In the genomic region with DNA sequence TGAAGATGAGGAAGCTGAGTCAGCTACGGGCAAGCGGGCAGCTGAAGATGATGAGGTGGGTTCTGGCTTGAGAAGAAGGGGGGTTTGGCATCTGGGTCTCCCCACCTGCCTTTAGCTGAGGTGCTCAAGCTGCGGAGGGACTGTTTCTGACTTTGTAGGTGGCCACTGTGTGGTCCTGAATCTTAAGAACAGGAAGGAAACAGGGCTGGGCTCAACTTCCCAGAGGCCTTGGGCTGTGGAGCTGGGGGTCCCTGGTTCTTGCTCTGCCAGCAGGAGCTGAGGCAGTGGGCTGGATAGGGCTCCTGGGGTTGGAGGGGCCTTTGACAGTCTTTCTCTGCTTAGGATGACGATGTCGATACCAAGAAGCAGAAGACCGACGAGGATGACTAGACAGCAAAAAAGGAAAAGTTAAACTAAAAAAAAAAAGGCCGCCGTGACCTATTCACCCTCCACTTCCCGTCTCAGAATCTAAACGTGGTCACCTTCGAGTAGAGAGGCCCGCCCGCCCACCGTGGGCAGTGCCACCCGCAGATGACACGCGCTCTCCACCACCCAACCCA, we compare ENCODE assay signal across 8 cellular contexts. TPM values are rescaled to one million over a fixed set of nuclear protein-coding genes. Genes with fewer than 3 reads are reported as not detected.
DNase-seq lines count a peak whose midpoint lies in the region; ATAC-seq and TF ChIP-seq lines count a peak whose summit lies in the region.
"Not testable (repeated sequence)": the region's sequence is repeated elsewhere in the genome, so short reads cannot be mapped to it uniquely, and the experiment has no call there.

No MANE protein-coding gene starts in this region.

- H3K4me1 ChIP-seq in DND-41 (ENCODE audit: insufficient read depth, low read length) = peaks cover 28% of the 10 kb centered on the region
- peaks cover 32% of the 10 kb centered on the region for H3K4me1 ChIP-seq in lower lobe of right lung
- H3K4me1 ChIP-seq in skeletal muscle tissue (ENCODE audit: control insufficient read depth in 3 of 3, insufficient read depth in 3 of 3, low read length in 3 of 3) = peaks cover 34 to 70% (median 63%) of the 10 kb centered on the region in 3 donors
- H3K4me1 ChIP-seq in suprapubic skin = peaks cover 42% of the 10 kb centered on the region

- POLR2A ChIA-PET in activated CD4-positive, alpha-beta T cell treated with anti-CD3 and anti-CD28 coated beads, Interleukin-2, amount 10 ng/mL, durations not matched to agents 7 days and 5 days (lab: Charles Lee) = not testable (repeated sequence)

- not testable (repeated sequence) for H3K9me3 Mint-ChIP-seq in activated CD4-positive, alpha-beta T cell treated with anti-CD3 and anti-CD28 coated beads, Interleukin-2, amount 10 ng/mL, durations not matched to agents 7 days and 5 days; activated naive CD4-positive, alpha-beta T cell treated with anti-CD3 and anti-CD28 coated beads, Interleukin-2, amount 50 U/mL, for 72 hours; endothelial cell (ENCODE audit: unreplicated experiment)

- CTCF ChIA-PET in activated CD4-positive, alpha-beta T cell treated with anti-CD3 and anti-CD28 coated beads, Interleukin-2, amount 10 ng/mL, durations not matched to agents 7 days and 5 days (lab: Charles Lee) = interaction anchor here (2.2 to 8.5 kb wide), 5 partner anchors 12 to 248 kb away, joined by 7 to 167 read pairs (median 30); partner anchors contain the start of gene NCL

- H3K9me3 ChIP-seq in DND-41 (ENCODE audit: insufficient read depth, low read length, severe bottlenecking); lower lobe of right lung; skeletal muscle tissue (ENCODE audit: control insufficient read depth in 3 of 3, low read length in 3 of 3); suprapubic skin: not testable (repeated sequence)

- H3K27me3 ChIP-seq in DND-41 (ENCODE audit: insufficient read depth, low read length, poor library complexity); lower lobe of right lung (ENCODE audit: low read depth); skeletal muscle tissue (ENCODE audit: control insufficient read depth in 3 of 3, insufficient read depth in 3 of 3, low read length in 3 of 3); suprapubic skin: not testable (repeated sequence)

- H3K4me2 ChIP-seq in DND-41 (ENCODE audit: insufficient read depth, low read length) = peak overlapping the region; percentile 85

- intact Hi-C loops in lower lobe of right lung (cut with DNase I) = not testable (repeated sequence)

- H3K27ac Mint-ChIP-seq in activated CD4-positive, alpha-beta T cell treated with anti-CD3 and anti-CD28 coated beads, Interleukin-2, amount 10 ng/mL, durations not matched to agents 7 days and 5 days = peak overlapping the region; percentile 90
- peak overlapping the region; percentile 97 to 100 for H3K27ac Mint-ChIP-seq in activated naive CD4-positive, alpha-beta T cell treated with anti-CD3 and anti-CD28 coated beads, Interleukin-2, amount 50 U/mL, for 72 hours
- peak overlapping the region; percentile 81 for H3K27ac Mint-ChIP-seq in endothelial cell (ENCODE audit: unreplicated experiment)

- WGBS in suprapubic skin = 29% methylated on average over 18 of the region's 18 CpGs

- H3K79me2 ChIP-seq in DND-41 (ENCODE audit: insufficient read depth, low read length) = peaks cover 68% of the 10 kb centered on the region

- peaks cover 66% of the 10 kb centered on the region for H4K20me1 ChIP-seq in DND-41 (ENCODE audit: insufficient read depth, low read length)

- H3K36me3 ChIP-seq in DND-41 (ENCODE audit: insufficient read depth, low read length) (peaks cover 70% of the 10 kb centered on the region), lower lobe of right lung (peaks cover 32% of the 10 kb centered on the region), skeletal muscle tissue (ENCODE audit: control insufficient read depth in 3 of 3, insufficient read depth in 3 of 3, low read length in 3 of 3) (peaks cover 9 to 12% (median 10%) of the 10 kb centered on the region in 3 donors), suprapubic skin (peaks cover 18% of the 10 kb centered on the region)

- TF ChIP-seq POLR2A in NB4 (IDR thresholded peaks at IDR 0.05; ENCODE audit: extremely low read depth, insufficient read length); suprapubic skin (IDR thresholded peaks at IDR 0.05): not testable (repeated sequence)

- peak; percentile 16 for DNase-seq in DND-41
- peak; percentile 38 for DNase-seq in NB4 (ENCODE audit: low read depth)
- DNase-seq in activated CD4-positive, alpha-beta T cell treated with anti-CD3 and anti-CD28 coated beads, Interleukin-2, amount 10 ng/mL, durations not matched to agents 7 days and 5 days = peak; percentile 32
- DNase-seq in activated naive CD4-positive, alpha-beta T cell treated with anti-CD3 and anti-CD28 coated beads, Interleukin-2, amount 50 U/mL, for 72 hours (ENCODE audit: low spot score in 2 of 2) = peak; percentile 47 to 71
- DNase-seq in endothelial cell (ENCODE audit: low spot score); suprapubic skin (ENCODE audit: low spot score in 2 of 2): not testable (repeated sequence)
- peak; percentile 58 for DNase-seq in lower lobe of right lung

- H3K27ac ChIP-seq in DND-41 (ENCODE audit: low read length) (peak overlapping the region; percentile 91), lower lobe of right lung (peak overlapping the region; percentile 100), skeletal muscle tissue (ENCODE audit: low read depth, low read length) (peak overlapping the region; percentile 97), suprapubic skin (peak overlapping the region; percentile 98)

- peak overlapping the region; percentile 99 for H3K4me3 Mint-ChIP-seq in activated CD4-positive, alpha-beta T cell treated with anti-CD3 and anti-CD28 coated beads, Interleukin-2, amount 10 ng/mL, durations not matched to agents 7 days and 5 days
- peak overlapping the region; percentile 90 for H3K4me3 Mint-ChIP-seq in endothelial cell (ENCODE audit: unreplicated experiment)

- peak overlapping the region; percentile 81 to 87; a peak in 3 of 4 replicates for H3K4me3 ChIP-seq in DND-41 (ENCODE audit: low read depth in 1 of 2, low read length in 2 of 2)
- peak overlapping the region; percentile 84 for H3K4me3 ChIP-seq in NB4 (ENCODE audit: low read depth, low read length)
- H3K4me3 ChIP-seq in lower lobe of right lung = peak overlapping the region; percentile 99
- H3K4me3 ChIP-seq in skeletal muscle tissue (ENCODE audit: low read length in 3 of 3) = peak overlapping the region in 1 of 3 donors; percentile 22
- H3K4me3 ChIP-seq in suprapubic skin = peak overlapping the region; percentile 98

- not testable (repeated sequence) for H2AFZ ChIP-seq in DND-41 (ENCODE audit: low read depth, low read length)

- not testable (repeated sequence) for ATAC-seq in DND-41 (ENCODE audit: insufficient read depth, low read depth); activated naive CD4-positive, alpha-beta T cell treated with anti-CD3 and anti-CD28 coated beads, Interleukin-2, amount 50 U/mL, for 72 hours; lower lobe of right lung

- TF ChIP-seq CTCF in DND-41 (IDR thresholded peaks at IDR 0.05; ENCODE audit: borderline replicate concordance, extremely low read depth, low read length, poor library complexity, severe bottlenecking); NB4 (IDR thresholded peaks at IDR 0.05; ENCODE audit: low read depth, low read length); endothelial cell (IDR thresholded peaks at IDR 0.05; ENCODE audit: unreplicated experiment); lower lobe of right lung (IDR thresholded peaks at IDR 0.05); suprapubic skin (IDR thresholded peaks at IDR 0.05): not testable (repeated sequence)

- H3K4me1 Mint-ChIP-seq in activated CD4-positive, alpha-beta T cell treated with anti-CD3 and anti-CD28 coated beads, Interleukin-2, amount 10 ng/mL, durations not matched to agents 7 days and 5 days = peaks cover 32% of the 10 kb centered on the region
- peaks cover 28% of the 10 kb centered on the region for H3K4me1 Mint-ChIP-seq in endothelial cell (ENCODE audit: unreplicated experiment)

- H3K27me3 Mint-ChIP-seq in activated CD4-positive, alpha-beta T cell treated with anti-CD3 and anti-CD28 coated beads, Interleukin-2, amount 10 ng/mL, durations not matched to agents 7 days and 5 days = not testable (repeated sequence)
- H3K27me3 Mint-ChIP-seq in endothelial cell (ENCODE audit: unreplicated experiment) = peaks cover 23% of the 10 kb centered on the region

- H3K9ac ChIP-seq in DND-41 (ENCODE audit: low read depth, low read length) (peak overlapping the region; percentile 100), skeletal muscle tissue (ENCODE audit: low read depth in 1 of 3, low read length in 3 of 3) (peak overlapping the region in 2 of 3 donors; percentile 92 to 97)

- not testable (repeated sequence) for TF ChIP-seq EP300 in suprapubic skin (IDR thresholded peaks at IDR 0.05)

- H3K36me3 Mint-ChIP-seq in activated CD4-positive, alpha-beta T cell treated with anti-CD3 and anti-CD28 coated beads, Interleukin-2, amount 10 ng/mL, durations not matched to agents 7 days and 5 days (ENCODE audit: low read depth) = peaks cover 40% of the 10 kb centered on the region
- H3K36me3 Mint-ChIP-seq in activated naive CD4-positive, alpha-beta T cell treated with anti-CD3 and anti-CD28 coated beads, Interleukin-2, amount 50 U/mL, for 72 hours = peaks cover 32 to 38% of the 10 kb centered on the region in 2 donors
- H3K36me3 Mint-ChIP-seq in endothelial cell (ENCODE audit: low read depth, unreplicated experiment) = peaks cover 25% of the 10 kb centered on the region

RNA-seq across cellular contexts. Expression of gene PTMA, which starts 4.2 kb away (rescaled TPM):
- 1,000 to 10,000 TPM; 1,700 to 2,208 TPM for total RNA-seq in activated CD4-positive, alpha-beta T cell treated with anti-CD3 and anti-CD28 coated beads, Interleukin-2, amount 10 ng/mL, durations not matched to agents 7 days and 5 days
- 1,000 to 10,000 TPM; 1,703 to 2,175 TPM for total RNA-seq in activated naive CD4-positive, alpha-beta T cell treated with anti-CD3 and anti-CD28 coated beads, Interleukin-2, amount 50 U/mL, for 72 hours
- total RNA-seq in endothelial cell (ENCODE audit: unreplicated experiment) (592 TPM), lower lobe of right lung (729 TPM), skeletal muscle tissue (422 TPM), suprapubic skin (1,000 to 10,000 TPM in 3 of 4 donors, 100 to 1,000 TPM in 1; 781 to 1,090 (median 1,063) TPM)
